In the genomic region with DNA sequence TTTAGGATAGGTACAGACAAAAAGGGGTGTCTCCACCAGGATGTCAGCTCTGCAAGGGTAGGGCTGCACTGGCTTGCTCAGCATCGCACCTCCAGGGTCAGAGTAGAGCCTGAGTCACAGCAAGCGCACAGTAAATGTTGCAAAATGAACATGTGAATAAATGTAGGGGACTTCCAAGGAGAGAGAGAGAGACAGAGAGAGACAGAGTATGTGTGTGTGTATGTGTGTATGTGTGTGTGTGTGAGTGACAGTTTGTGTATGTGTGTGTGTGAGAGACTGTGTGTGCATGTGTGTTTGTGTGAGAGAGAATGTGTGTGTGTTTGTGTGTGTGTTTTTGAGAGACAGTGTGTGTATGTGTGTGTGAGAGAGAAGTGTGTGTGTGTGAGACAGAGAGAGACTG, we compare ENCODE assay signal across 16 cellular contexts.
DNase-seq lines count a peak whose midpoint lies in the region; ATAC-seq and TF ChIP-seq lines count a peak whose summit lies in the region.
"Had no signal": no experiment of that assay in that cellular context is flagged by ENCODE, and none has a peak within 500 bp of the region (broad histone marks: within the 10 kb centered on the region; RNA-seq: fewer than 3 reads in every experiment).

No MANE protein-coding gene starts in this region.

- H3K4me1 Mint-ChIP-seq in activated naive CD8-positive, alpha-beta T cell treated with anti-CD3 and anti-CD28 coated beads, Interleukin-2, amount 10 ng/mL, durations not matched to agents 7 days and 5 days: no peaks in the 10 kb centered on the region
- H3K4me1 Mint-ChIP-seq in activated naive CD8-positive, alpha-beta T cell treated with anti-CD3 and anti-CD28 coated beads, Interleukin-2, amount 50 U/mL, for 24 hours: no peaks in the 10 kb centered on the region
- no peaks in the 10 kb centered on the region for H3K4me1 Mint-ChIP-seq in CD4-positive, alpha-beta T cell (ENCODE audit: low read depth)

- WGBS in smooth muscle cell (ENCODE audit: low lambda C conversion rate): 50% methylated on average over 2 of the region's 2 CpGs

- H3K27me3 ChIP-seq in RWPE2 (ENCODE audit: insufficient read depth, poor library complexity, severe bottlenecking) (no peaks in the 10 kb centered on the region), smooth muscle cell (ENCODE audit: low read depth) (no peaks in the 10 kb centered on the region)
- no peaks in the 10 kb centered on the region for H3K27me3 ChIP-seq in CD4-positive, alpha-beta T cell (ENCODE audit: control insufficient read depth, insufficient read depth, low read length)
- H3K27me3 ChIP-seq: BE2C, upper lobe of right lung had no signal

- no peak overlapping the region for H3K9ac ChIP-seq in smooth muscle cell (ENCODE audit: low read depth)

- H3K4me3 Mint-ChIP-seq in activated naive CD8-positive, alpha-beta T cell treated with anti-CD3 and anti-CD28 coated beads, Interleukin-2, amount 10 ng/mL, durations not matched to agents 7 days and 5 days: no peak overlapping the region
- no peak overlapping the region for H3K4me3 Mint-ChIP-seq in activated naive CD8-positive, alpha-beta T cell treated with anti-CD3 and anti-CD28 coated beads, Interleukin-2, amount 50 U/mL, for 24 hours
- H3K4me3 Mint-ChIP-seq in CD4-positive, alpha-beta T cell: no peak overlapping the region
- H3K4me3 Mint-ChIP-seq: activated naive CD8-positive, alpha-beta T cell had no signal

- intact Hi-C loops in CD4-positive, alpha-beta T cell (cut with DNase I, micrococcal nuclease): no loop called here

- H3K27ac ChIP-seq in RWPE2 (ENCODE audit: poor library complexity, severe bottlenecking) (no peak overlapping the region), smooth muscle cell (ENCODE audit: low read depth) (peak overlapping the region; percentile 5)
- no peak overlapping the region for H3K27ac ChIP-seq in CD4-positive, alpha-beta T cell (ENCODE audit: low read depth, low read length)
- H3K27ac ChIP-seq: upper lobe of right lung had no signal

- no peaks in the 10 kb centered on the region for H3K36me3 Mint-ChIP-seq in activated naive CD8-positive, alpha-beta T cell treated with anti-CD3 and anti-CD28 coated beads, Interleukin-2, amount 10 ng/mL, durations not matched to agents 7 days and 5 days
- H3K36me3 Mint-ChIP-seq in activated naive CD8-positive, alpha-beta T cell treated with anti-CD3 and anti-CD28 coated beads, Interleukin-2, amount 50 U/mL, for 24 hours (ENCODE audit: low read depth): no peaks in the 10 kb centered on the region
- no peaks in the 10 kb centered on the region for H3K36me3 Mint-ChIP-seq in CD4-positive, alpha-beta T cell (ENCODE audit: low read depth)

- TF ChIP-seq CTCF in RWPE2 (IDR thresholded peaks at IDR 0.05; ENCODE audit: poor library complexity, severe bottlenecking) (no peak), fibroblast of mammary gland (conservative IDR thresholded peaks at IDR 0.05; ENCODE audit: control insufficient read depth, insufficient read depth, low read depth, low read length) (no peak), smooth muscle cell (IDR thresholded peaks at IDR 0.05; ENCODE audit: borderline replicate concordance, insufficient read depth, poor library complexity, severe bottlenecking) (no peak)
- no peak for TF ChIP-seq CTCF in CD4-positive, alpha-beta T cell (IDR thresholded peaks at IDR 0.05)

- H4K20me1 ChIP-seq in smooth muscle cell (ENCODE audit: low read depth): no peaks in the 10 kb centered on the region

- DNase-seq in activated naive CD8-positive, alpha-beta T cell treated with anti-CD3 and anti-CD28 coated beads, Interleukin-2, amount 10 ng/mL, durations not matched to agents 7 days and 5 days: no peak
- DNase-seq in activated naive CD8-positive, alpha-beta T cell treated with anti-CD3 and anti-CD28 coated beads, Interleukin-2, amount 50 U/mL, for 24 hours: no peak
- peak; percentile 50 for DNase-seq in RWPE2 (ENCODE audit: low spot score)
- DNase-seq in fibroblast of mammary gland (ENCODE audit: low read depth): peak; percentile 77
- DNase-seq in smooth muscle cell (lab: John Stamatoyannopoulos, UW; ENCODE audit: unreplicated experiment): no peak
- no peak for DNase-seq in CD4-positive, alpha-beta T cell
- DNase-seq in activated CD8-positive, alpha-beta memory T cell treated with anti-CD3 and anti-CD28 coated beads, Interleukin-2, amount 50 U/mL, for 48 hours: no peak
- no peak for DNase-seq in middle frontal gyrus (ENCODE audit: extremely low spot score, low spot score)
- DNase-seq: activated CD4-positive, alpha-beta T cell treated with anti-CD3 and anti-CD28 coated beads, Interleukin-2, amount 50 U/mL, for 1 hour; BE2C; effector CD8-positive, alpha-beta T cell; NCI-H1417 treated with DMSO at 0.1 percent for 48 hours; NCI-H774; T-helper 1 cell; upper lobe of right lung had no signal

- H3K9me3 Mint-ChIP-seq in activated naive CD8-positive, alpha-beta T cell treated with anti-CD3 and anti-CD28 coated beads, Interleukin-2, amount 10 ng/mL, durations not matched to agents 7 days and 5 days: no peaks in the 10 kb centered on the region
- peaks cover 7% of the 10 kb centered on the region for H3K9me3 Mint-ChIP-seq in activated naive CD8-positive, alpha-beta T cell treated with anti-CD3 and anti-CD28 coated beads, Interleukin-2, amount 50 U/mL, for 24 hours
- H3K9me3 Mint-ChIP-seq in CD4-positive, alpha-beta T cell: peaks cover 3% of the 10 kb centered on the region

- H3K79me2 ChIP-seq in smooth muscle cell (ENCODE audit: low read depth): no peaks in the 10 kb centered on the region

- H3K9me3 ChIP-seq in RWPE2 (ENCODE audit: severe bottlenecking) (no peaks in the 10 kb centered on the region), smooth muscle cell (replicated peaks; ENCODE audit: low read depth) (no peaks in the 10 kb centered on the region)
- H3K9me3 ChIP-seq in CD4-positive, alpha-beta T cell (ENCODE audit: control insufficient read depth, low read length): peaks cover 13% of the 10 kb centered on the region
- H3K9me3 ChIP-seq: BE2C, upper lobe of right lung had no signal

- peaks cover 13% of the 10 kb centered on the region for H3K27me3 Mint-ChIP-seq in activated naive CD8-positive, alpha-beta T cell treated with anti-CD3 and anti-CD28 coated beads, Interleukin-2, amount 10 ng/mL, durations not matched to agents 7 days and 5 days
- H3K27me3 Mint-ChIP-seq in activated naive CD8-positive, alpha-beta T cell treated with anti-CD3 and anti-CD28 coated beads, Interleukin-2, amount 50 U/mL, for 24 hours: peaks cover 6% of the 10 kb centered on the region
- no peaks in the 10 kb centered on the region for H3K27me3 Mint-ChIP-seq in CD4-positive, alpha-beta T cell

- peaks cover 19% of the 10 kb centered on the region for H3F3A ChIP-seq in smooth muscle cell (ENCODE audit: low read depth)

- H3K27ac Mint-ChIP-seq in activated naive CD8-positive, alpha-beta T cell treated with anti-CD3 and anti-CD28 coated beads, Interleukin-2, amount 10 ng/mL, durations not matched to agents 7 days and 5 days: no peak overlapping the region
- H3K27ac Mint-ChIP-seq in activated naive CD8-positive, alpha-beta T cell treated with anti-CD3 and anti-CD28 coated beads, Interleukin-2, amount 50 U/mL, for 24 hours: no peak overlapping the region
- no peak overlapping the region for H3K27ac Mint-ChIP-seq in CD4-positive, alpha-beta T cell
- H3K27ac Mint-ChIP-seq: activated naive CD8-positive, alpha-beta T cell had no signal

- POLR2A ChIA-PET in activated naive CD8-positive, alpha-beta T cell treated with anti-CD3 and anti-CD28 coated beads, Interleukin-2, amount 10 ng/mL, durations not matched to agents 7 days and 5 days (lab: Charles Lee): no interaction called here
- POLR2A ChIA-PET in CD4-positive, alpha-beta T cell (lab: Charles Lee): no interaction called here

- H3K4me1 ChIP-seq in RWPE2 (ENCODE audit: insufficient read depth, poor library complexity, severe bottlenecking) (no peaks in the 10 kb centered on the region), smooth muscle cell (ENCODE audit: low read depth) (peaks cover 19% of the 10 kb centered on the region)
- H3K4me1 ChIP-seq: upper lobe of right lung had no signal

- no peak overlapping the region for H3K4me2 ChIP-seq in smooth muscle cell

- H3K4me3 ChIP-seq in RWPE2 (ENCODE audit: severe bottlenecking) (no peak overlapping the region), fibroblast of mammary gland (ENCODE audit: control insufficient read depth, low read depth, low read length) (no peak overlapping the region), smooth muscle cell (no peak overlapping the region)
- H3K4me3 ChIP-seq: upper lobe of right lung had no signal

- peak; percentile 73 for ATAC-seq in activated naive CD8-positive, alpha-beta T cell treated with anti-CD3 and anti-CD28 coated beads, Interleukin-2, amount 10 ng/mL, durations not matched to agents 7 days and 5 days (ENCODE audit: low read depth)
- no peak for ATAC-seq in activated naive CD8-positive, alpha-beta T cell treated with anti-CD3 and anti-CD28 coated beads, Interleukin-2, amount 50 U/mL, for 24 hours
- ATAC-seq in RWPE2 (ENCODE audit: low read depth): peak; percentile 92
- ATAC-seq in CD4-positive, alpha-beta T cell (ENCODE audit: poor library complexity): no peak
- ATAC-seq: upper lobe of right lung had no signal

- no peak overlapping the region for H2AFZ ChIP-seq in smooth muscle cell (ENCODE audit: low read depth)

- H3K36me3 ChIP-seq in RWPE2 (ENCODE audit: low read depth) (no peaks in the 10 kb centered on the region), smooth muscle cell (ENCODE audit: low read depth) (no peaks in the 10 kb centered on the region)
- H3K36me3 ChIP-seq: BE2C, upper lobe of right lung had no signal

- CTCF ChIA-PET in CD4-positive, alpha-beta T cell (lab: Charles Lee): no interaction called here

Comparison
In these comparisons a context has a peak if more than half of its experiments do, and no peak if none do; other contexts are left out.
1. ATAC-seq: peak in activated naive CD8-positive, alpha-beta T cell treated with anti-CD3 and anti-CD28 coated beads, Interleukin-2, amount 10 ng/mL, durations not matched to agents 7 days and 5 days (single experiment) and RWPE2 (single experiment); none in activated naive CD8-positive, alpha-beta T cell treated with anti-CD3 and anti-CD28 coated beads, Interleukin-2, amount 50 U/mL, for 24 hours (single experiment) and CD4-positive, alpha-beta T cell (single experiment).
2. DNase-seq: peak in RWPE2 (single experiment) and fibroblast of mammary gland (single experiment); none in activated naive CD8-positive, alpha-beta T cell treated with anti-CD3 and anti-CD28 coated beads, Interleukin-2, amount 10 ng/mL, durations not matched to agents 7 days and 5 days (single experiment), activated naive CD8-positive, alpha-beta T cell treated with anti-CD3 and anti-CD28 coated beads, Interleukin-2, amount 50 U/mL, for 24 hours (single experiment), smooth muscle cell (single experiment), CD4-positive, alpha-beta T cell (0 of 10), activated CD8-positive, alpha-beta memory T cell treated with anti-CD3 and anti-CD28 coated beads, Interleukin-2, amount 50 U/mL, for 48 hours (single experiment) and middle frontal gyrus (single experiment).